8 cellular contexts compared by ENCODE assay signal in genomic region chr13:48892311-48892710, GRCh38.
A peak's percentile ranks its signal among the peaks of the same experiment; 100 is the strongest.
DNase-seq lines count a peak whose midpoint lies in the region; ATAC-seq and TF ChIP-seq lines count a peak whose summit lies in the region.

No MANE protein-coding gene starts in this region.

- no peak for TF ChIP-seq CTCF in GM12864 (IDR thresholded peaks at IDR 0.05; ENCODE audit: low read depth, low read length, missing control alignments)
- no peak for TF ChIP-seq CTCF in HFFc6 (IDR thresholded peaks at IDR 0.05)
- TF ChIP-seq CTCF in Panc1 (IDR thresholded peaks at IDR 0.05): no peak

- in situ Hi-C loops in Panc1 (cut with HindIII; ENCODE audit: low pct_unique_long_range_greater_than_20kb, low sequenced_read_pairs): no loop called here

- H3K9me3 ChIP-seq in Panc1 (ENCODE audit: control insufficient read depth, insufficient read depth, low read depth, low read length): no peaks in the 10 kb centered on the region

- H3K4me1 ChIP-seq in Panc1 (ENCODE audit: control insufficient read depth, insufficient read depth, low read length): no peaks in the 10 kb centered on the region

- no TSS peak for BruUV-seq in Panc1 (replicated peaks; lab: Mats Ljungman, UMichigan)

- CTCF ChIA-PET in Panc1 (lab: Charles Lee): no interaction called here

- H3K36me3 ChIP-seq in Panc1 (ENCODE audit: control insufficient read depth, insufficient read depth, low read length): no peaks in the 10 kb centered on the region

- H3K4me3 Mint-ChIP-seq in HFFc6: peak overlapping the region; percentile 7; the same call in 1 of the 2 replicates
- no peak overlapping the region for H3K4me3 Mint-ChIP-seq in effector memory CD8-positive, alpha-beta T cell

- intact Hi-C loops in Panc1 (cut with micrococcal nuclease; ENCODE audit: unreplicated experiment): no loop called here

- POLR2A ChIA-PET in Panc1 (lab: Charles Lee): no interaction called here

- H3K27me3 Mint-ChIP-seq in HFFc6 (ENCODE audit: insufficient read depth): no peaks in the 10 kb centered on the region
- H3K27me3 Mint-ChIP-seq in effector memory CD8-positive, alpha-beta T cell: no peaks in the 10 kb centered on the region

- no peak overlapping the region for H3K4me3 ChIP-seq in GM12864 (ENCODE audit: low read depth, low read length)
- no peak overlapping the region for H3K4me3 ChIP-seq in Panc1 (ENCODE audit: low read depth in 2 of 2, low read length in 2 of 2)

- ATAC-seq in Panc1 (peak; percentile 69; the same call in 1 of the 2 replicates), GM21528 (IDR thresholded peaks at IDR 0.05; ENCODE audit: low FRiP score, unreplicated experiment) (no peak)
- ATAC-seq in effector memory CD8-positive, alpha-beta T cell (replicated peaks): no peak

- H3K27ac Mint-ChIP-seq in HFFc6: peak overlapping the region; percentile 40
- no peak overlapping the region for H3K27ac Mint-ChIP-seq in effector memory CD8-positive, alpha-beta T cell

- no peaks in the 10 kb centered on the region for H3K36me3 Mint-ChIP-seq in HFFc6 (ENCODE audit: low read depth)
- no peaks in the 10 kb centered on the region for H3K36me3 Mint-ChIP-seq in effector memory CD8-positive, alpha-beta T cell (ENCODE audit: insufficient read depth)

- no peak overlapping the region for H3K27ac ChIP-seq in Panc1 (ENCODE audit: low read length)

- H3K9me3 Mint-ChIP-seq in HFFc6: no peaks in the 10 kb centered on the region
- no peaks in the 10 kb centered on the region for H3K9me3 Mint-ChIP-seq in effector memory CD8-positive, alpha-beta T cell

- H3K4me1 Mint-ChIP-seq in HFFc6 (ENCODE audit: low read depth): peaks cover 38% of the 10 kb centered on the region
- no peaks in the 10 kb centered on the region for H3K4me1 Mint-ChIP-seq in effector memory CD8-positive, alpha-beta T cell (ENCODE audit: low read depth in 2 of 2)

- DNase-seq in GM12864 (ENCODE audit: low read depth): peak; percentile 21
- DNase-seq in HFFc6: peak; percentile 83
- peak; percentile 61 for DNase-seq in Panc1 (ENCODE audit: low read depth, low spot score)
- peak; percentile 58 for DNase-seq in glomerular visceral epithelial cell (ENCODE audit: extremely low spot score)
- no peak for DNase-seq in effector memory CD8-positive, alpha-beta T cell
- no peak for DNase-seq in mucosa of gallbladder (ENCODE audit: low spot score)
- no peak for DNase-seq in NK-92 treated with Interleukin-12 subunit alpha and Interleukin-12 subunit beta, amount 100 ng/mL, for 24 hours (lab: John Stamatoyannopoulos, UW)

- H3K27me3 ChIP-seq in Panc1 (ENCODE audit: control insufficient read depth, insufficient read depth, low read length): no peaks in the 10 kb centered on the region

Comparison
In these comparisons a context has a peak if more than half of its experiments do, and no peak if none do; other contexts are left out.
1. DNase-seq: peak in GM12864 (single experiment), HFFc6 (single experiment), Panc1 (single experiment) and glomerular visceral epithelial cell (single experiment); none in effector memory CD8-positive, alpha-beta T cell (0 of 3), mucosa of gallbladder (single experiment) and NK-92 treated with Interleukin-12 subunit alpha and Interleukin-12 subunit beta, amount 100 ng/mL, for 24 hours (single experiment).